In genomic region chr13:113437408-113438010, GRCh38 we compare ENCODE assay signal across 14 cellular contexts. TPM values are rescaled to one million over a fixed set of nuclear protein-coding genes. Genes with fewer than 3 reads are reported as not detected.
DNase-seq lines count a peak whose midpoint lies in the region; ATAC-seq and TF ChIP-seq lines count a peak whose summit lies in the region.
"Had no signal": no experiment of that assay in that cellular context is flagged by ENCODE, and none has a peak within 500 bp of the region (broad histone marks: within the 10 kb centered on the region; RNA-seq: fewer than 3 reads in every experiment).

No MANE protein-coding gene starts in this region.

- H3K27ac ChIP-seq in right atrium auricular region (no peak overlapping the region), VCaP (peak overlapping the region; percentile 39; the same call in 1 of the 2 replicates), left lung (no peak overlapping the region), transverse colon (peak overlapping the region in 1 of 4 donors; percentile 0)
- H3K27ac ChIP-seq: breast epithelium, HL-60 had no signal

- H3K27me3 ChIP-seq in right atrium auricular region (no peaks in the 10 kb centered on the region), left lung (no peaks in the 10 kb centered on the region), transverse colon (no peaks in the 10 kb centered on the region)
- H3K27me3 ChIP-seq: breast epithelium had no signal

- TF ChIP-seq CTCF in right atrium auricular region (IDR thresholded peaks at IDR 0.05): no peak
- TF ChIP-seq CTCF in VCaP (conservative IDR thresholded peaks at IDR 0.05): no peak
- TF ChIP-seq CTCF in left lung (IDR thresholded peaks at IDR 0.05): no peak
- no peak for TF ChIP-seq CTCF in transverse colon (IDR thresholded peaks at IDR 0.05)

- ATAC-seq in Right ventricle myocardium inferior (peak; percentile 49), left lung (peak; percentile 37), HG02763 (IDR thresholded peaks at IDR 0.05; ENCODE audit: unreplicated experiment) (no peak)

- H3K4me1 ChIP-seq in right atrium auricular region: peaks cover 0 to 5% of the 10 kb centered on the region in 2 donors
- H3K4me1 ChIP-seq in left lung: no peaks in the 10 kb centered on the region
- H3K4me1 ChIP-seq in transverse colon: peaks cover 0 to 8% (median 0%) of the 10 kb centered on the region in 4 donors
- H3K4me1 ChIP-seq: breast epithelium had no signal

- in situ Hi-C loops in transverse colon (cut with MboI; ENCODE audit: low pct_ligation_motif_present in 1 of 4, low pct_unique_long_range_greater_than_20kb in 1 of 4, low sequenced_read_pairs in 3 of 4): no loop called here

- H3K36me3 ChIP-seq in right atrium auricular region (peaks cover 60% of the 10 kb centered on the region), left lung (no peaks in the 10 kb centered on the region), transverse colon (no peaks in the 10 kb centered on the region)
- H3K36me3 ChIP-seq: breast epithelium had no signal

- 47% methylated on average over 17 of the region's 17 CpGs; no CpG with 5 or more reads in 1 of the 2 donors for WGBS in transverse colon (ENCODE audit: low coverage in 1 of 2), 2 donors

- TF ChIP-seq EP300 in transverse colon (IDR thresholded peaks at IDR 0.05; ENCODE audit: low read depth): peak; percentile 34

- intact Hi-C loops in Right ventricle myocardium inferior (cut with DNase I): no loop called here
- intact Hi-C loops in left lung (cut with DNase I): no loop called here
- intact Hi-C loops in transverse colon (cut with DNase I; ENCODE audit: low total_unique reads): no loop called here

- H3K9me3 ChIP-seq in right atrium auricular region: no peaks in the 10 kb centered on the region
- H3K9me3 ChIP-seq in left lung: no peaks in the 10 kb centered on the region
- H3K9me3 ChIP-seq in transverse colon: no peaks in the 10 kb centered on the region
- H3K9me3 ChIP-seq: breast epithelium had no signal

- H3K4me3 ChIP-seq in right atrium auricular region: no peak overlapping the region
- H3K4me3 ChIP-seq in left lung: no peak overlapping the region
- H3K4me3 ChIP-seq in transverse colon: no peak overlapping the region
- H3K4me3 ChIP-seq: breast epithelium had no signal

- DNase-seq in Right ventricle myocardium inferior (ENCODE audit: missing footprints): peak; percentile 66
- no peak for DNase-seq in right atrium auricular region (ENCODE audit: low spot score)
- no peak for DNase-seq in left lung
- DNase-seq in transverse colon: no peak
- DNase-seq in NCI-H345 (lab: John Stamatoyannopoulos, UW): no peak
- DNase-seq in stimulated activated CD4-positive, alpha-beta T cell treated with anti-CD3 and anti-CD28 coated beads, Interleukin-4, amount 100 ng/mL, for 4 hours: no peak
- DNase-seq: activated naive CD4-positive, alpha-beta T cell treated with Interleukin-2 at 50 U/mL for 16 hours; Calu3; effector memory CD4-positive, alpha-beta T cell; NCI-H1930 had no signal

- no peak for TF ChIP-seq POLR2A in transverse colon (IDR thresholded peaks at IDR 0.05)

RNA-seq across cellular contexts. Expression of gene ADPRHL1, which starts 15.8 kb away (rescaled TPM):
- total RNA-seq in Right ventricle myocardium inferior (468 TPM), right atrium auricular region (100 to 1,000 TPM; 222 to 329 TPM), left lung (1 to 10 TPM; 2.0 to 2.3 TPM), transverse colon (10 to 100 TPM in 1 of 4 donors, 1 to 10 TPM in 3; 4.1 to 10.2 (median 5.9) TPM)

RNA-seq across cellular contexts. Expression of gene DCUN1D2, which starts 53.0 kb away (rescaled TPM):
- total RNA-seq in Right ventricle myocardium inferior (194 TPM), right atrium auricular region (10 to 100 TPM; 45.3 to 65.5 TPM), left lung (10 to 100 TPM; 10.3 to 19.4 TPM), transverse colon (10 to 100 TPM; 18.7 to 28.4 (median 20.2) TPM)

Comparison
In these comparisons a context has a peak if more than half of its experiments do, and no peak if none do; other contexts are left out.
1. RNA of gene ADPRHL1, which starts 15.8 kb away (total RNA-seq): 468 TPM in Right ventricle myocardium inferior (single experiment) and 222 to 329 TPM in right atrium auricular region; 4.1 to 10.2 TPM in transverse colon and 2.0 to 2.3 TPM in left lung; every median in the first group is over 10 times any median in the second.